In the genomic region with DNA sequence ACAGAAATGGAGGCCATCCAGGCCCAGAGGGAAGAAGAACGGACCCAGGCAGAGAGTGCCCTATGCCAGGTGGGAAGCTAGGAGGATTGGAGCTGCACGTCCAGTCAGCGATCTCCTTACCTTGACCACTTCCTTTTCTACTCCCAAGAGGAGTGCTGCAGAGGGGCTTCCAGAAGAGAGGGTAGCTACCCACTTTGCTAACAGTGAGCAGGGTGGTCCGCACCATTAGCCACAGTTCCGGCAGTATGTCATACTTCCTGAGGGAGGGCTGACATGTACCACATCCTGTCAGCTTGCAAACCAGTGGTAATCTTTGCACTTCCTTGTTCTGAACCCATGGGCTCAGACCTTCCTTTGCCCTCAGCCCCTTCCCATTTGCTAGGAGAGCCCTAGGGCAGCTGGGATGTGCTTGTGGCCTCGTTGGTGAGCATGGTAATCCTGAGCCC, we compare ENCODE assay signal across 1 cellular context.
A peak's percentile ranks its signal among the peaks of the same experiment; 100 is the strongest.
TF ChIP-seq lines count a peak whose summit lies in the region.

No MANE protein-coding gene starts in this region.

TF ChIP-seq in GM12878, 131 proteins besides CTCF, POLR2A, EP300 and RAD21 (continued from another document):
- TF ChIP-seq, protein P1, sequence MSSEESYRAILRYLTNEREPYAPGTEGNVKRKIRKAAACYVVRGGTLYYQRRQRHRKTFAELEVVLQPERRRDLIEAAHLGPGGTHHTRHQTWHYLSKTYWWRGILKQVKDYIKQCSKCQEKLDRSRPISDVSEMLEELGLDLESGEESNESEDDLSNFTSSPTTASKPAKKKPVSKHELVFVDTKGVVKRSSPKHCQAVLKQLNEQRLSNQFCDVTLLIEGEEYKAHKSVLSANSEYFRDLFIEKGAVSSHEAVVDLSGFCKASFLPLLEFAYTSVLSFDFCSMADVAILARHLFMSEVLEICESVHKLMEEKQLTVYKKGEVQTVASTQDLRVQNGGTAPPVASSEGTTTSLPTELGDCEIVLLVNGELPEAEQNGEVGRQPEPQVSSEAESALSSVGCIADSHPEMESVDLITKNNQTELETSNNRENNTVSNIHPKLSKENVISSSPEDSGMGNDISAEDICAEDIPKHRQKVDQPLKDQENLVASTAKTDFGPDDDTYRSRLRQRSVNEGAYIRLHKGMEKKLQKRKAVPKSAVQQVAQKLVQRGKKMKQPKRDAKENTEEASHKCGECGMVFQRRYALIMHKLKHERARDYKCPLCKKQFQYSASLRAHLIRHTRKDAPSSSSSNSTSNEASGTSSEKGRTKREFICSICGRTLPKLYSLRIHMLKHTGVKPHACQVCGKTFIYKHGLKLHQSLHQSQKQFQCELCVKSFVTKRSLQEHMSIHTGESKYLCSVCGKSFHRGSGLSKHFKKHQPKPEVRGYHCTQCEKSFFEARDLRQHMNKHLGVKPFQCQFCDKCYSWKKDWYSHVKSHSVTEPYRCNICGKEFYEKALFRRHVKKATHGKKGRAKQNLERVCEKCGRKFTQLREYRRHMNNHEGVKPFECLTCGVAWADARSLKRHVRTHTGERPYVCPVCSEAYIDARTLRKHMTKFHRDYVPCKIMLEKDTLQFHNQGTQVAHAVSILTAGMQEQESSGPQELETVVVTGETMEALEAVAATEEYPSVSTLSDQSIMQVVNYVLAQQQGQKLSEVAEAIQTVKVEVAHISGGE (CRISPR knock-in tag; IDR thresholded peaks at IDR 0.05): no peak
- TF ChIP-seq BHLHE40 (IDR thresholded peaks at IDR 0.05; ENCODE audit: borderline replicate concordance in 1 of 2, low read depth in 2 of 2, low read length in 1 of 2) (0 out of 4 replicates have a peak, but pooled peaks of 1 of the 2 experiments have one; percentile 18), RBBP5 (conservative IDR thresholded peaks at IDR 0.05) (no peak), SMAD5 (IDR thresholded peaks at IDR 0.05; ENCODE audit: low read depth) (peak; percentile 78; the same call in 1 of the 2 replicates), TAF1 (IDR thresholded peaks at IDR 0.05; ENCODE audit: borderline replicate concordance, low read depth, low read length) (peak; percentile 81), BMI1 (IDR thresholded peaks at IDR 0.05; ENCODE audit: borderline replicate concordance) (no peak), SPI1 (IDR thresholded peaks at IDR 0.05; ENCODE audit: borderline replicate concordance, insufficient read depth, low read depth, low read length) (peak; percentile 91), GATAD2B (conservative IDR thresholded peaks at IDR 0.05; ENCODE audit: low read depth) (peak; percentile 65; the same call in 1 of the 2 replicates), RB1 (IDR thresholded peaks at IDR 0.05; ENCODE audit: borderline replicate concordance) (no peak), TCF7 (IDR thresholded peaks at IDR 0.05; ENCODE audit: borderline replicate concordance) (no peak), RUNX3 (IDR thresholded peaks at IDR 0.05; ENCODE audit: low read length) (peak; percentile 94), NFXL1 (IDR thresholded peaks at IDR 0.05; ENCODE audit: borderline replicate concordance) (no peak), MTA3 (IDR thresholded peaks at IDR 0.05; ENCODE audit: borderline replicate concordance, low read length) (no peak; the same call in 1 of the 2 replicates), CHD1 (IDR thresholded peaks at IDR 0.05; ENCODE audit: low read depth, low read length) (no peak), SUPT20H (IDR thresholded peaks at IDR 0.05; ENCODE audit: borderline replicate concordance, control insufficient read depth, low read depth, low read length) (no peak), HCFC1 (IDR thresholded peaks at IDR 0.05; ENCODE audit: low read length) (peak; percentile 41; the same call in 1 of the 2 replicates), ZNF384 (IDR thresholded peaks at IDR 0.05; ENCODE audit: borderline replicate concordance, low read depth, low read length) (no peak), CBX5 (IDR thresholded peaks at IDR 0.05; ENCODE audit: low read depth) (no peak), ZNF217 (IDR thresholded peaks at IDR 0.05) (peak; percentile 15; the same call in 1 of the 2 replicates), IKZF1 (conservative IDR thresholded peaks at IDR 0.05) (peak; percentile 68), PML (IDR thresholded peaks at IDR 0.05; ENCODE audit: low read length) (peak; percentile 93), IRF4 (IDR thresholded peaks at IDR 0.05; ENCODE audit: low read depth, low read length) (no peak)
- TF ChIP-seq, protein P2, sequence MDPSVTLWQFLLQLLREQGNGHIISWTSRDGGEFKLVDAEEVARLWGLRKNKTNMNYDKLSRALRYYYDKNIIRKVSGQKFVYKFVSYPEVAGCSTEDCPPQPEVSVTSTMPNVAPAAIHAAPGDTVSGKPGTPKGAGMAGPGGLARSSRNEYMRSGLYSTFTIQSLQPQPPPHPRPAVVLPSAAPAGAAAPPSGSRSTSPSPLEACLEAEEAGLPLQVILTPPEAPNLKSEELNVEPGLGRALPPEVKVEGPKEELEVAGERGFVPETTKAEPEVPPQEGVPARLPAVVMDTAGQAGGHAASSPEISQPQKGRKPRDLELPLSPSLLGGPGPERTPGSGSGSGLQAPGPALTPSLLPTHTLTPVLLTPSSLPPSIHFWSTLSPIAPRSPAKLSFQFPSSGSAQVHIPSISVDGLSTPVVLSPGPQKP (IDR thresholded peaks at IDR 0.05; ENCODE audit: low read depth, low read length): peak; percentile 61
- TF ChIP-seq, protein P3, sequence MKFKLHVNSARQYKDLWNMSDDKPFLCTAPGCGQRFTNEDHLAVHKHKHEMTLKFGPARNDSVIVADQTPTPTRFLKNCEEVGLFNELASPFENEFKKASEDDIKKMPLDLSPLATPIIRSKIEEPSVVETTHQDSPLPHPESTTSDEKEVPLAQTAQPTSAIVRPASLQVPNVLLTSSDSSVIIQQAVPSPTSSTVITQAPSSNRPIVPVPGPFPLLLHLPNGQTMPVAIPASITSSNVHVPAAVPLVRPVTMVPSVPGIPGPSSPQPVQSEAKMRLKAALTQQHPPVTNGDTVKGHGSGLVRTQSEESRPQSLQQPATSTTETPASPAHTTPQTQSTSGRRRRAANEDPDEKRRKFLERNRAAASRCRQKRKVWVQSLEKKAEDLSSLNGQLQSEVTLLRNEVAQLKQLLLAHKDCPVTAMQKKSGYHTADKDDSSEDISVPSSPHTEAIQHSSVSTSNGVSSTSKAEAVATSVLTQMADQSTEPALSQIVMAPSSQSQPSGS (IDR thresholded peaks at IDR 0.05; ENCODE audit: low read length): no peak
